In genomic region chr10:131430716-131431402, GRCh38 we compare ENCODE assay signal across 21 cellular contexts.
"Had no signal": no experiment of that assay in that cellular context is flagged by ENCODE, and none has a peak within 500 bp of the region (broad histone marks: within the 10 kb centered on the region; RNA-seq: fewer than 3 reads in every experiment).

No MANE protein-coding gene starts in this region.

- H3K4me1 ChIP-seq: lower lobe of right lung had no signal

- H3K4me3 ChIP-seq: esophagus squamous epithelium, gastroesophageal sphincter, lower lobe of right lung, mucosa of descending colon, smooth muscle cell, testis, vagina had no signal

- H3K9me3 ChIP-seq: esophagus squamous epithelium, gastroesophageal sphincter, lower lobe of right lung, mucosa of descending colon, testis, vagina had no signal

- H3K36me3 ChIP-seq: esophagus squamous epithelium, gastroesophageal sphincter, lower lobe of right lung, vagina had no signal

- H3K27me3 ChIP-seq: testis, vagina had no signal

- DNase-seq: activated CD4-positive, alpha-beta memory T cell treated with anti-CD3 and anti-CD28 coated beads, Interleukin-2, amount 10 ng/mL, durations not matched to agents 7 days and 5 days; activated CD4-positive, alpha-beta T cell treated with anti-CD3 and anti-CD28 coated beads, Interleukin-2, amount 10 ng/mL, durations not matched to agents 24 days and 14 days; activated effector memory CD4-positive, alpha-beta T cell treated with anti-CD3 and anti-CD28 coated beads, Interleukin-2, amount 50 U/mL, for 16 hours; activated naive CD4-positive, alpha-beta T cell treated with anti-CD3 and anti-CD28 coated beads, Interleukin-2, amount 10 ng/mL, durations not matched to agents 7 days and 5 days; amygdala; cortex of kidney; endodermal cell; esophagus squamous epithelium; lower lobe of right lung; mesendoderm; mucosa of descending colon; naive B cell; occipital lobe; stimulated activated CD4-positive, alpha-beta T cell treated with anti-CD3 and anti-CD28 coated beads, Interleukin-4, amount 100 ng/mL, for 1 hour; stimulated activated naive CD4-positive, alpha-beta T cell had no signal

- H3K27ac ChIP-seq: esophagus squamous epithelium, gastroesophageal sphincter, lower lobe of right lung, testis, vagina, VCaP had no signal

- ATAC-seq: activated CD4-positive, CD25-positive, alpha-beta regulatory T cell treated with anti-CD3 and anti-CD28 coated beads, Interleukin-2, amount 50 U/mL, for 24 hours; gastroesophageal sphincter; lower lobe of right lung; mucosa of descending colon had no signal
